Comparison of ENCODE assay signal across 9 cellular contexts in the genomic region with DNA sequence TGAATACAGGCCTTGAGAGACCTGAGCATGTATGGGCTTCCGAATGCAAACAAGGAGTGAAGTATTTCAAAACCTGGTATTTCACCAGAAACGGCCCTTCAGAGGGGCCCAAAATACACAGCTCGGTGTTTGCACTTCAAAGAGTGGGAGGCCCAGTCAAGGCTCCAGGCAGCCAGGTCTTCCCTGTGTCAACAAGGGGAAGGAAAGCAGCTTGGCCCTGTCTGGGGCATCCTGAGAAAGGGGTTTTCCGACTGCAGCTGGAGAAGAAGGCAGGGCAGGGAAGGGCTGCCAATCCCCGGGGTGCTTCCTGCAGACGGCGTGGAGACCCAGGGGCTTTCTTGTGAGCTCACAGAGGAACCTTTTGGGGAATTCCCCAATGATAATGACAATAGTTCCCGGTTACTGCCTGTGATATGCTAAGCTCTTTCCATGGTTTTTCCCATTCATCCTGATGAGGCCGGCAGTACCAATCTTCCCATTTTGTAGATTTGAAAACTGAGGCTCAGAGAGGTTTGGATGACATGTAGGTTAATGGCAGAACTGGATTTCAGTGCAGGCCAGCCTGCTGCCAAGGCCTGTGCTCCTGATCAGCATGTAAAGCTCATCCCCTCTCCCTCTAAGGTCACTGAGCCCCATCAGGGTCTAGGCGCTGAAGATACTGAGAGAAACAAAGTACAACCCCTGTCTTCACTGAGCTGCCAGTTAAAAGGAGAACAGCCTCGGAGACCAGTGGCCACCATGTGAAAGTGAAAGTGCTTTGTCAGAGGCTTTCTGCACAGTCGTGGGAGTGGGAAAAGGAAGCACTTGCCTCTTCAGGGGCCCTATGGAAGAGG. TPM values are rescaled to one million over a fixed set of nuclear protein-coding genes. Genes with fewer than 3 reads are reported as not detected.
DNase-seq lines count a peak whose midpoint lies in the region; ATAC-seq and TF ChIP-seq lines count a peak whose summit lies in the region.
"Had no signal": no experiment of that assay in that cellular context is flagged by ENCODE, and none has a peak within 500 bp of the region (broad histone marks: within the 10 kb centered on the region; RNA-seq: fewer than 3 reads in every experiment).

No MANE protein-coding gene starts in this region.

- H3K27ac ChIP-seq in AG04450 (ENCODE audit: low read depth, low read length) = peak overlapping the region; percentile 21
- H3K27ac ChIP-seq in H9 (ENCODE audit: insufficient read length, low read depth, low read length) = no peak overlapping the region
- no peak overlapping the region for H3K27ac ChIP-seq in esophagus muscularis mucosa (replicated peaks in 1 of 4)
- peak overlapping the region; percentile 12 to 25 for H3K27ac ChIP-seq in prostate gland

- POLR2A ChIA-PET in AG04450 (lab: Yijun Ruan, JAX) = interaction anchor here (0.9 kb wide), 1 partner anchor 41 kb away, joined by 3 read pairs; no protein-coding TSS in a partner anchor

- H3K36me3 ChIP-seq in esophagus muscularis mucosa = no peaks in the 10 kb centered on the region
- no peaks in the 10 kb centered on the region for H3K36me3 ChIP-seq in prostate gland
- H3K36me3 ChIP-seq: adrenal gland had no signal

- no CpG with 5 or more reads among the region's 12 CpGs for WGBS in H9 (ENCODE audit: extremely low coverage, insufficient read length, low lambda C conversion rate)
- 42% methylated on average over 9 of the region's 12 CpGs for WGBS in esophagus muscularis mucosa
- 29% methylated on average over 12 of the region's 12 CpGs for WGBS in prostate gland

- no peak overlapping the region for H2AK5ac ChIP-seq in H9 (ENCODE audit: insufficient read length, low read length)

- CTCF ChIA-PET in AG04450 (lab: Charles Lee) = interaction anchor here (0.9 kb wide), 1 partner anchor 326 kb away, joined by 3 read pairs; no protein-coding TSS in a partner anchor

- H3K79me1 ChIP-seq in H9 (ENCODE audit: insufficient read depth, low read depth, low read length, poor library complexity, severe bottlenecking) = no peaks in the 10 kb centered on the region

- H3K27me3 ChIP-seq in AG04450 (ENCODE audit: control insufficient read depth, insufficient read depth, low read length) (peaks cover 31% of the 10 kb centered on the region), H9 (ENCODE audit: insufficient read depth, low read length) (no peaks in the 10 kb centered on the region), esophagus muscularis mucosa (no peaks in the 10 kb centered on the region), prostate gland (replicated peaks; ENCODE audit: insufficient read depth) (no peaks in the 10 kb centered on the region)
- H3K27me3 ChIP-seq: adrenal gland had no signal

- no peak for ATAC-seq in HG02981 (IDR thresholded peaks at IDR 0.05; ENCODE audit: unreplicated experiment)
- ATAC-seq in HG03108 (IDR thresholded peaks at IDR 0.05; ENCODE audit: unreplicated experiment) = no peak

- no peak for TF ChIP-seq EP300 in esophagus muscularis mucosa (IDR thresholded peaks at IDR 0.05)

- H2BK15ac ChIP-seq in H9 (ENCODE audit: low read depth, low read length) = no peak overlapping the region

- no peak for TF ChIP-seq POLR2A in esophagus muscularis mucosa (IDR thresholded peaks at IDR 0.05; ENCODE audit: low read depth)
- no peak for TF ChIP-seq POLR2A in prostate gland (IDR thresholded peaks at IDR 0.05)

- no peak overlapping the region for H3K4me2 ChIP-seq in H9 (ENCODE audit: insufficient read depth, insufficient read length, low read length)

- H3K4me1 ChIP-seq in H9 (ENCODE audit: insufficient read depth, low read length) = peaks cover 7% of the 10 kb centered on the region; the same call in 1 of the 2 replicates
- H3K4me1 ChIP-seq in esophagus muscularis mucosa = peaks cover 21 to 35% (median 29%) of the 10 kb centered on the region in 4 donors
- H3K4me1 ChIP-seq in prostate gland (replicated peaks) = no peaks in the 10 kb centered on the region

- peak overlapping the region; percentile 60; the same call in 1 of the 2 replicates for H3K14ac ChIP-seq in H9 (ENCODE audit: insufficient read depth, low read length)

- H3K56ac ChIP-seq in H9 (ENCODE audit: insufficient read length, low read depth, low read length) = no peak overlapping the region

- no peaks in the 10 kb centered on the region for H3K9me3 ChIP-seq in AG04450 (ENCODE audit: control insufficient read depth, insufficient read depth, low read length)
- H3K9me3 ChIP-seq in H9 (ENCODE audit: control insufficient read depth, low read depth, low read length) = no peaks in the 10 kb centered on the region
- no peaks in the 10 kb centered on the region for H3K9me3 ChIP-seq in esophagus muscularis mucosa
- H3K9me3 ChIP-seq in prostate gland = no peaks in the 10 kb centered on the region
- H3K9me3 ChIP-seq: adrenal gland had no signal

- H2BK5ac ChIP-seq in H9 (ENCODE audit: insufficient read length, low read length) = no peak overlapping the region

- H4K91ac ChIP-seq in H9 (ENCODE audit: insufficient read length, low read depth, low read length) = no peak overlapping the region

- no peak overlapping the region for H4K8ac ChIP-seq in H9 (replicated peaks; ENCODE audit: insufficient read length, low read depth, low read length)

- H3T11ph ChIP-seq in H9 (ENCODE audit: low read length) = no peak overlapping the region

- no peak overlapping the region for H2BK120ac ChIP-seq in H9 (ENCODE audit: low read depth, low read length, poor library complexity, severe bottlenecking)

- no peak overlapping the region for H4K5ac ChIP-seq in H9 (ENCODE audit: insufficient read length, low read depth, low read length)

- peak overlapping the region; percentile 38 to 64 (median 53); a peak in 3 of 7 replicates for H3K27ac Mint-ChIP-seq in H9

- no peak overlapping the region for H3K9ac ChIP-seq in H9 (ENCODE audit: extremely low read depth, insufficient read length, low read length)

- H3K4ac ChIP-seq in H9 (ENCODE audit: low read depth, low read length) = no peak overlapping the region

- TF ChIP-seq CTCF in AG04450 (IDR thresholded peaks at IDR 0.05; ENCODE audit: low read depth, low read length) = no peak
- TF ChIP-seq CTCF in H9 (conservative IDR thresholded peaks at IDR 0.05) = no peak
- TF ChIP-seq CTCF in esophagus muscularis mucosa (IDR thresholded peaks at IDR 0.05) = peak in 1 of 3 experiments; percentile 4
- no peak for TF ChIP-seq CTCF in prostate gland (IDR thresholded peaks at IDR 0.05)

- no peak overlapping the region for H3K23ac ChIP-seq in H9 (ENCODE audit: insufficient read length, low read depth, low read length)

- no peak overlapping the region for H3K4me3 Mint-ChIP-seq in H9

- peaks cover 0 to 3% of the 10 kb centered on the region in 2 experiments; a peak in 1 of 5 replicates for H3K9me3 Mint-ChIP-seq in H9

- no peaks in the 10 kb centered on the region; a peak in 1 of 7 replicates for H3K36me3 Mint-ChIP-seq in H9 (ENCODE audit: insufficient read depth in 1 of 3, low read depth in 3 of 3)

- no peak overlapping the region for H2BK12ac ChIP-seq in H9 (ENCODE audit: insufficient read length, low read depth, low read length)

- H3K4me1 Mint-ChIP-seq in H9 = peaks cover 46 to 56% of the 10 kb centered on the region in 2 experiments

- H4K20me1 ChIP-seq in H9 (ENCODE audit: control insufficient read depth, insufficient read depth, insufficient read length) = no peaks in the 10 kb centered on the region

- H3K18ac ChIP-seq in H9 (ENCODE audit: insufficient read length, low read depth, low read length) = peak overlapping the region; percentile 38

- H3K23me2 ChIP-seq in H9 (ENCODE audit: insufficient read length, low read depth, low read length, poor library complexity, severe bottlenecking) = no peaks in the 10 kb centered on the region

- peaks cover 44% of the 10 kb centered on the region for H3K27me3 Mint-ChIP-seq in H9 (ENCODE audit: low read depth)

- DNase-seq in AG04450 (ENCODE audit: low read depth, low spot score) (no peak), H9 (peak; percentile 77), T-helper 22 cell (ENCODE audit: low read depth) (peak; percentile 27), esophagus muscularis mucosa (ENCODE audit: extremely low spot score) (no peak), prostate gland (ENCODE audit: low spot score) (peak; percentile 44), cerebellar cortex (ENCODE audit: low spot score) (no peak)

- 0 out of 2 replicates have a peak, but pooled peaks cover 2% of the 10 kb centered on the region for H3K79me2 ChIP-seq in H9 (ENCODE audit: insufficient read depth, low read length)

- no peak overlapping the region for H2AFZ ChIP-seq in H9 (ENCODE audit: low read length)

- intact Hi-C loops in esophagus muscularis mucosa (cut with DNase I) = no loop called here
- intact Hi-C loops in prostate gland (cut with DNase I) = no loop called here

- H3K4me3 ChIP-seq in AG04450 (ENCODE audit: low read depth, low read length) (peak overlapping the region; percentile 22), esophagus muscularis mucosa (peak overlapping the region; percentile 27 to 50 (median 34)), prostate gland (no peak overlapping the region)

- H2BK20ac ChIP-seq in H9 (ENCODE audit: low read depth, low read length, poor library complexity, severe bottlenecking) = no peak overlapping the region

RNA-seq across cellular contexts. Expression of a gene that starts 43.0 kb away (rescaled TPM):
- 7.5 and 10.8 TPM in 2 replicates for polyA plus RNA-seq in AG04450 (2011; rRNA removed)
- polyA minus RNA-seq in AG04450 (2011; rRNA and poly(A)+ RNA removed) = 25.2 and 31.7 TPM in 2 replicates
- total RNA-seq in H9 (2021) (91.3 and 98.2 TPM in 2 replicates), esophagus muscularis mucosa (10 to 100 TPM; 35.7 to 81.3 (median 59.2) TPM), prostate gland (100 to 1,000 TPM; 157 to 246 TPM)

Comparison
In these comparisons a context has a peak if more than half of its experiments do, and no peak if none do; other contexts are left out.
1. DNase-seq: peak in H9 (single experiment), T-helper 22 cell (single experiment) and prostate gland (single experiment); none in AG04450 (single experiment), esophagus muscularis mucosa (single experiment) and cerebellar cortex (single experiment).
2. H3K27ac ChIP-seq: peak in AG04450 (single experiment) and prostate gland (2 of 2); none in H9 (single experiment) and esophagus muscularis mucosa (0 of 4).
3. H3K4me3 ChIP-seq: peak in AG04450 (single experiment) and esophagus muscularis mucosa (4 of 4); none in prostate gland (0 of 2).